Comparison of ENCODE assay signal across 12 cellular contexts in genomic region chr12:51911788-51912711, GRCh38. TPM values are rescaled to one million over a fixed set of nuclear protein-coding genes. Genes with fewer than 3 reads are reported as not detected.
DNase-seq lines count a peak whose midpoint lies in the region; ATAC-seq and TF ChIP-seq lines count a peak whose summit lies in the region.
"Had no signal": no experiment of that assay in that cellular context is flagged by ENCODE, and none has a peak within 500 bp of the region (broad histone marks: within the 10 kb centered on the region; RNA-seq: fewer than 3 reads in every experiment).

No MANE protein-coding gene starts in this region.

- intact Hi-C loops in OCI-LY7 (cut with micrococcal nuclease; ENCODE audit: unreplicated experiment), result no loop called here

- no peak overlapping the region for H3K4me2 ChIP-seq in OCI-LY7 (ENCODE audit: low read length)

- ATAC-seq in GM19397 (IDR thresholded peaks at IDR 0.05; ENCODE audit: unreplicated experiment) (no peak), GM18909 (IDR thresholded peaks at IDR 0.05; ENCODE audit: poor library complexity, unreplicated experiment) (no peak)
- ATAC-seq: stimulated activated naive CD8-positive, alpha-beta T cell treated with anti-CD3 and anti-CD28 coated beads, Interleukin-15, amount 100 ng/mL, for 72 hours had no signal

- 57 to 62% methylated on average over 8 of the region's 8 CpGs for WGBS in esophagus, 2 donors

- no peaks in the 10 kb centered on the region for H3K9me2 ChIP-seq in OCI-LY7 (ENCODE audit: insufficient read depth, low read length)

- POLR2A ChIA-PET in OCI-LY7 (lab: Charles Lee), result no interaction called here

- H3K4me3 ChIP-seq in esophagus (ENCODE audit: low read depth in 1 of 2, low read length in 2 of 2) (no peak overlapping the region), muscle layer of duodenum (ENCODE audit: low read depth in 1 of 2, low read length in 2 of 2) (peak overlapping the region; percentile 7 to 17), OCI-LY7 (ENCODE audit: low read depth, low read length, poor library complexity, severe bottlenecking) (no peak overlapping the region)

- CTCF ChIA-PET in OCI-LY7 (lab: Charles Lee; ENCODE audit: unreplicated experiment), result interaction anchor here (0.9 kb wide), 1 partner anchor 11 kb away, joined by 3 read pairs; no protein-coding TSS in a partner anchor

- H3K9me3 ChIP-seq in esophagus (ENCODE audit: control insufficient read depth in 2 of 2, insufficient read depth in 1 of 2, low read depth in 1 of 2, low read length in 1 of 2) (no peaks in the 10 kb centered on the region), muscle layer of duodenum (ENCODE audit: control insufficient read depth in 1 of 2, low read length in 2 of 2) (no peaks in the 10 kb centered on the region), OCI-LY7 (ENCODE audit: low read length) (no peaks in the 10 kb centered on the region)

- H3K36me3 ChIP-seq in esophagus (ENCODE audit: control insufficient read depth in 2 of 2, insufficient read depth in 2 of 2, low read length in 1 of 2), result peaks cover 0 to 2% of the 10 kb centered on the region in 2 donors
- peaks cover 0 to 8% of the 10 kb centered on the region in 2 donors for H3K36me3 ChIP-seq in muscle layer of duodenum (ENCODE audit: control insufficient read depth in 1 of 2, insufficient read depth in 2 of 2, low read length in 2 of 2)
- no peaks in the 10 kb centered on the region for H3K36me3 ChIP-seq in OCI-LY7 (ENCODE audit: insufficient read depth, low read length)

- peak overlapping the region; percentile 13 to 28 for H3K27ac ChIP-seq in esophagus (ENCODE audit: low read depth in 2 of 2, low read length in 1 of 2)
- H3K27ac ChIP-seq in muscle layer of duodenum (ENCODE audit: low read length), result peak overlapping the region; percentile 49
- H3K27ac ChIP-seq in OCI-LY7 (ENCODE audit: low read depth, low read length, poor library complexity, severe bottlenecking), result no peak overlapping the region

- no peaks in the 10 kb centered on the region for H3K79me2 ChIP-seq in OCI-LY7 (ENCODE audit: insufficient read depth, low read depth, low read length)

- DNase-seq in CD1c-positive myeloid dendritic cell (ENCODE audit: extremely low spot score) (peak; percentile 88), MV-4-11 (lab: John Stamatoyannopoulos, UW) (peak; percentile 77), OCI-LY7 (ENCODE audit: low spot score) (no peak)
- DNase-seq in activated CD4-positive, alpha-beta T cell treated with anti-CD3 and anti-CD28 coated beads for 4 hours, result no peak
- DNase-seq: activated B cell treated with CpG ODN at 0.5 μM for 24 hours; head of caudate nucleus; NCI-H1930; stimulated activated naive CD8-positive, alpha-beta T cell treated with anti-CD3 and anti-CD28 coated beads, Interleukin-15, amount 100 ng/mL, for 72 hours had no signal

- H3K27me3 ChIP-seq in esophagus (ENCODE audit: control insufficient read depth in 1 of 2, insufficient read depth in 2 of 2, low read length in 2 of 2), result peaks cover 0 to 6% of the 10 kb centered on the region in 2 donors
- H3K27me3 ChIP-seq in muscle layer of duodenum (ENCODE audit: low read depth, low read length), result peaks cover 6% of the 10 kb centered on the region

- H2AFZ ChIP-seq in OCI-LY7 (ENCODE audit: low read length), result no peak overlapping the region

- no peaks in the 10 kb centered on the region for H3K4me1 ChIP-seq in esophagus (ENCODE audit: control insufficient read depth in 2 of 2, insufficient read depth in 2 of 2, low read length in 1 of 2)
- peaks cover 0 to 37% of the 10 kb centered on the region in 2 donors for H3K4me1 ChIP-seq in muscle layer of duodenum (ENCODE audit: control insufficient read depth in 1 of 2, insufficient read depth in 2 of 2, low read length in 2 of 2)
- H3K4me1 ChIP-seq in OCI-LY7 (ENCODE audit: insufficient read depth, low read length, poor library complexity, severe bottlenecking), result no peaks in the 10 kb centered on the region

- TF ChIP-seq CTCF in OCI-LY7 (conservative IDR thresholded peaks at IDR 0.05; ENCODE audit: low read length), result no peak

- H4K20me1 ChIP-seq in OCI-LY7 (ENCODE audit: insufficient read depth, low read length), result no peaks in the 10 kb centered on the region

- BruUV-seq in OCI-LY7 (replicated peaks; lab: Mats Ljungman, UMichigan), result no TSS peak

RNA-seq across cellular contexts. Expression of gene ACVRL1, which starts 4.7 kb away (rescaled TPM):
- 1 to 10 TPM; 3.4 to 5.2 TPM for polyA plus RNA-seq in esophagus
- not detected in 2 replicates for total RNA-seq in OCI-LY7 (2014; rRNA removed; shearing (Covaris generic))
- total RNA-seq in OCI-LY7 (2022), result not detected in 2 replicates
- total RNA-seq: activated B cell treated with CpG ODN at 0.5 μM for 24 hours had no signal

RNA-seq across cellular contexts. Expression of gene ANKRD33, which starts 24.1 kb away (rescaled TPM):
- polyA plus RNA-seq in esophagus, result not detected
- not detected in 2 replicates for total RNA-seq in OCI-LY7 (2014; rRNA removed; shearing (Covaris generic))
- not detected in 2 replicates for total RNA-seq in OCI-LY7 (2022)
- total RNA-seq: activated B cell treated with CpG ODN at 0.5 μM for 24 hours had no signal

RNA-seq across cellular contexts. Expression of gene ACVR1B, which starts 39.4 kb away (rescaled TPM):
- polyA plus RNA-seq in esophagus, result 10 to 100 TPM; 11.6 to 12.4 TPM
- total RNA-seq in OCI-LY7 (2014; rRNA removed; shearing (Covaris generic)), result 3.0 and 4.1 TPM in 2 replicates
- total RNA-seq in OCI-LY7 (2022), result 6.1 and 6.8 TPM in 2 replicates

Comparison
In these comparisons a context has a peak if more than half of its experiments do, and no peak if none do; other contexts are left out.
1. DNase-seq: peak in CD1c-positive myeloid dendritic cell (single experiment) and MV-4-11 (single experiment); none in activated CD4-positive, alpha-beta T cell treated with anti-CD3 and anti-CD28 coated beads for 4 hours (0 of 2) and OCI-LY7 (single experiment).
2. H3K4me3 ChIP-seq: peak in muscle layer of duodenum (2 of 2); none in esophagus (0 of 2) and OCI-LY7 (single experiment).